15 cellular contexts compared by ENCODE assay signal in the genomic region with DNA sequence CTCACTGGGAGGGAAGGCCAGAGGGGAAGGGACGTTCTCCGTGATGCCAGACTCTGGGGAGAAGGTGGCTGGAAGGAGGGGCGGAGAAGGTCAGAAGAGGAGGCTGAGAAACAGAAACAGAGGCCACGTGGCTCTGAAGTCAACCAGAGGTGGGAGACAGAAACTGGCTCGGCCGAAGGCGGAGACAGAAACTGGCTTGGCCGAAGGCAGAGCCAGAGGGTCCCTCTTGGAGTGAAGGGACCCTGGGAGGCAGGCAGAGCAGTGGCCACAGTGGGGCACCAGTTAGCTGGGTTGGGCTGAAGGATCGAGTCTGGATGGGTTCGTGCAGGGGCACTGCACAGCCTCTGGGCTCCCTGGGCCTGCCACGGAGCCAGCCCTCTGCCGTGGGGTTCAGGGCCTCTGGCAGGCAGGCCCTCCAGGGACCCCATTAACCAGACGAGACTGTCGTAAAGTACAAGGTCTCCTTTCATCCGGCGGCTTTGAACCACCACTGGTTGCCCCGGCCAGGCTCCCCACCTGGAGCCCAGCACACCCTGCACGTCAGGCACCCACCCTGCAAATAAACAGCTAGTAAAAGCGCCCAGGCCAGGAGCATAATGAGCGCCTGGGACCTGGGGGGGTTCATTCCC.
DNase-seq lines count a peak whose midpoint lies in the region; TF ChIP-seq lines count a peak whose summit lies in the region.
"Had no signal": no experiment of that assay in that cellular context is flagged by ENCODE, and none has a peak within 500 bp of the region (broad histone marks: within the 10 kb centered on the region; RNA-seq: fewer than 3 reads in every experiment).

No MANE protein-coding gene starts in this region.

- H3K4me1 Mint-ChIP-seq in endodermal cell (no peaks in the 10 kb centered on the region), neural crest cell (peaks cover 5% of the 10 kb centered on the region)
- H3K4me1 Mint-ChIP-seq: activated naive CD4-positive, alpha-beta T cell treated with anti-CD3 and anti-CD28 coated beads, Interleukin-2, amount 10 ng/mL, durations not matched to agents 7 days and 5 days had no signal

- no peaks in the 10 kb centered on the region for H3K36me3 ChIP-seq in endodermal cell (ENCODE audit: control insufficient read depth, insufficient read depth, low read length)
- H3K36me3 ChIP-seq: thoracic aorta had no signal

- no peaks in the 10 kb centered on the region for H3K36me3 Mint-ChIP-seq in endodermal cell (ENCODE audit: low read depth)
- no peaks in the 10 kb centered on the region for H3K36me3 Mint-ChIP-seq in neural crest cell (ENCODE audit: low read depth)
- H3K36me3 Mint-ChIP-seq: activated naive CD4-positive, alpha-beta T cell treated with anti-CD3 and anti-CD28 coated beads, Interleukin-2, amount 10 ng/mL, durations not matched to agents 7 days and 5 days; natural killer cell treated with Interleukin-12 subunit alpha and Interleukin-12 subunit beta and Interleukin-15 and Interleukin-18, amount 100 ng/mL, for 72 hours had no signal

- no peak overlapping the region for H3K4me3 Mint-ChIP-seq in endodermal cell
- H3K4me3 Mint-ChIP-seq in neural crest cell, result no peak overlapping the region
- H3K4me3 Mint-ChIP-seq: activated naive CD4-positive, alpha-beta T cell treated with anti-CD3 and anti-CD28 coated beads, Interleukin-2, amount 10 ng/mL, durations not matched to agents 7 days and 5 days; natural killer cell treated with Interleukin-12 subunit alpha and Interleukin-12 subunit beta and Interleukin-15 and Interleukin-18, amount 100 ng/mL, for 72 hours had no signal

- TF ChIP-seq EP300 in Ishikawa (IDR thresholded peaks at IDR 0.05; ENCODE audit: borderline replicate concordance), result no peak

- H3K9ac ChIP-seq in endodermal cell (ENCODE audit: extremely low read depth, low read length, poor library complexity, severe bottlenecking), result no peak overlapping the region

- WGBS in endodermal cell (ENCODE audit: insufficient coverage in 1 of 2, insufficient read length in 1 of 2), 2 experiments, result 84 to 86% methylated on average over 13 to 20 of the region's 20 CpGs

- no peaks in the 10 kb centered on the region for H3K4me1 ChIP-seq in endodermal cell (ENCODE audit: control insufficient read depth, insufficient read depth, low read length)

- peak; percentile 14 for DNase-seq in D341Med (ENCODE audit: low spot score)
- DNase-seq in endodermal cell, result peak; percentile 83
- DNase-seq in neural crest cell (ENCODE audit: low read depth, low spot score), result no peak
- DNase-seq in superior temporal gyrus (ENCODE audit: extremely low spot score), result no peak
- DNase-seq in DMS153 treated with DMSO at 0.1 percent for 48 hours (lab: John Stamatoyannopoulos, UW; ENCODE audit: unreplicated experiment), result no peak
- no peak for DNase-seq in activated T-cell treated with anti-CD3 and anti-CD28 coated beads, Interleukin-2, amount 50 U/mL, for 1 hour
- no peak for DNase-seq in NCI-H748 treated with DMSO at 0.1 percent for 48 hours (lab: John Stamatoyannopoulos, UW)
- DNase-seq: activated CD4-positive, alpha-beta T cell treated with anti-CD3 and anti-CD28 coated beads, Interleukin-2, amount 50 U/mL, for 4 hours; activated naive CD4-positive, alpha-beta T cell treated with anti-CD3 and anti-CD28 coated beads, Interleukin-2, amount 10 ng/mL, durations not matched to agents 7 days and 5 days; Calu3; KBM-7; NCI-H1694 had no signal

- no peaks in the 10 kb centered on the region for H3K27me3 Mint-ChIP-seq in endodermal cell (ENCODE audit: insufficient read depth)
- no peaks in the 10 kb centered on the region for H3K27me3 Mint-ChIP-seq in neural crest cell (ENCODE audit: low read depth)
- H3K27me3 Mint-ChIP-seq: activated naive CD4-positive, alpha-beta T cell treated with anti-CD3 and anti-CD28 coated beads, Interleukin-2, amount 10 ng/mL, durations not matched to agents 7 days and 5 days had no signal

- H3K9me3 Mint-ChIP-seq in endodermal cell (no peaks in the 10 kb centered on the region), neural crest cell (no peaks in the 10 kb centered on the region)
- H3K9me3 Mint-ChIP-seq: activated naive CD4-positive, alpha-beta T cell treated with anti-CD3 and anti-CD28 coated beads, Interleukin-2, amount 10 ng/mL, durations not matched to agents 7 days and 5 days; natural killer cell treated with Interleukin-12 subunit alpha and Interleukin-12 subunit beta and Interleukin-15 and Interleukin-18, amount 100 ng/mL, for 72 hours had no signal

- no peak overlapping the region for H3K4me3 ChIP-seq in endodermal cell (ENCODE audit: low read length)
- H3K4me3 ChIP-seq: thoracic aorta had no signal

- H3K27me3 ChIP-seq in endodermal cell (ENCODE audit: control insufficient read depth, insufficient read depth, low read length, poor library complexity, severe bottlenecking), result no peaks in the 10 kb centered on the region

- peak; percentile 36; the same call in 1 of the 2 replicates for TF ChIP-seq RAD21 in Ishikawa (IDR thresholded peaks at IDR 0.05; ENCODE audit: low read depth)

- TF ChIP-seq CTCF in endodermal cell (conservative IDR thresholded peaks at IDR 0.05) (peak; percentile 71), neural crest cell (conservative IDR thresholded peaks at IDR 0.05) (no peak)

- H3K27ac Mint-ChIP-seq in endodermal cell (peak overlapping the region; percentile 3), neural crest cell (ENCODE audit: unreplicated experiment) (peak overlapping the region; percentile 88)
- H3K27ac Mint-ChIP-seq: activated naive CD4-positive, alpha-beta T cell treated with anti-CD3 and anti-CD28 coated beads, Interleukin-2, amount 10 ng/mL, durations not matched to agents 7 days and 5 days; natural killer cell treated with Interleukin-12 subunit alpha and Interleukin-12 subunit beta and Interleukin-15 and Interleukin-18, amount 100 ng/mL, for 72 hours had no signal

- H3K27ac ChIP-seq in endodermal cell (ENCODE audit: low read depth, low read length), result no peak overlapping the region
- H3K27ac ChIP-seq: thoracic aorta had no signal

- no peaks in the 10 kb centered on the region for H3K9me3 ChIP-seq in endodermal cell (ENCODE audit: control insufficient read depth, low read length)
- H3K9me3 ChIP-seq: thoracic aorta had no signal

TF ChIP-seq in Ishikawa, 13 proteins besides CTCF, POLR2A, EP300 and RAD21:
- TF ChIP-seq CEBPB (IDR thresholded peaks at IDR 0.05), result no peak
- TF ChIP-seq TCF12 (IDR thresholded peaks at IDR 0.05; ENCODE audit: low read depth), result no peak
- no peak for TF ChIP-seq EGR1 (IDR thresholded peaks at IDR 0.05)
- TF ChIP-seq FOXM1 (IDR thresholded peaks at IDR 0.05; ENCODE audit: borderline replicate concordance, low read depth), result no peak
- TF ChIP-seq, protein P1, sequence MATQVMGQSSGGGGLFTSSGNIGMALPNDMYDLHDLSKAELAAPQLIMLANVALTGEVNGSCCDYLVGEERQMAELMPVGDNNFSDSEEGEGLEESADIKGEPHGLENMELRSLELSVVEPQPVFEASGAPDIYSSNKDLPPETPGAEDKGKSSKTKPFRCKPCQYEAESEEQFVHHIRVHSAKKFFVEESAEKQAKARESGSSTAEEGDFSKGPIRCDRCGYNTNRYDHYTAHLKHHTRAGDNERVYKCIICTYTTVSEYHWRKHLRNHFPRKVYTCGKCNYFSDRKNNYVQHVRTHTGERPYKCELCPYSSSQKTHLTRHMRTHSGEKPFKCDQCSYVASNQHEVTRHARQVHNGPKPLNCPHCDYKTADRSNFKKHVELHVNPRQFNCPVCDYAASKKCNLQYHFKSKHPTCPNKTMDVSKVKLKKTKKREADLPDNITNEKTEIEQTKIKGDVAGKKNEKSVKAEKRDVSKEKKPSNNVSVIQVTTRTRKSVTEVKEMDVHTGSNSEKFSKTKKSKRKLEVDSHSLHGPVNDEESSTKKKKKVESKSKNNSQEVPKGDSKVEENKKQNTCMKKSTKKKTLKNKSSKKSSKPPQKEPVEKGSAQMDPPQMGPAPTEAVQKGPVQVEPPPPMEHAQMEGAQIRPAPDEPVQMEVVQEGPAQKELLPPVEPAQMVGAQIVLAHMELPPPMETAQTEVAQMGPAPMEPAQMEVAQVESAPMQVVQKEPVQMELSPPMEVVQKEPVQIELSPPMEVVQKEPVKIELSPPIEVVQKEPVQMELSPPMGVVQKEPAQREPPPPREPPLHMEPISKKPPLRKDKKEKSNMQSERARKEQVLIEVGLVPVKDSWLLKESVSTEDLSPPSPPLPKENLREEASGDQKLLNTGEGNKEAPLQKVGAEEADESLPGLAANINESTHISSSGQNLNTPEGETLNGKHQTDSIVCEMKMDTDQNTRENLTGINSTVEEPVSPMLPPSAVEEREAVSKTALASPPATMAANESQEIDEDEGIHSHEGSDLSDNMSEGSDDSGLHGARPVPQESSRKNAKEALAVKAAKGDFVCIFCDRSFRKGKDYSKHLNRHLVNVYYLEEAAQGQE (IDR thresholded peaks at IDR 0.05; ENCODE audit: low read depth), result no peak
- TF ChIP-seq, protein P2, sequence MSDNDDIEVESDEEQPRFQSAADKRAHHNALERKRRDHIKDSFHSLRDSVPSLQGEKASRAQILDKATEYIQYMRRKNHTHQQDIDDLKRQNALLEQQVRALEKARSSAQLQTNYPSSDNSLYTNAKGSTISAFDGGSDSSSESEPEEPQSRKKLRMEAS (IDR thresholded peaks at IDR 0.05), result no peak
- TF ChIP-seq TAF1 (IDR thresholded peaks at IDR 0.05; ENCODE audit: low read depth), result no peak
- TF ChIP-seq NFIC (IDR thresholded peaks at IDR 0.05), result no peak
- TF ChIP-seq TEAD4 (IDR thresholded peaks at IDR 0.05), result no peak
- TF ChIP-seq ZBTB7A (IDR thresholded peaks at IDR 0.05; ENCODE audit: low read depth), result no peak

Comparison
In these comparisons a context has a peak if more than half of its experiments do, and no peak if none do; other contexts are left out.
1. DNase-seq: peak in D341Med (single experiment) and endodermal cell (single experiment); none in neural crest cell (single experiment), superior temporal gyrus (single experiment), DMS153 treated with DMSO at 0.1 percent for 48 hours (single experiment), activated T-cell treated with anti-CD3 and anti-CD28 coated beads, Interleukin-2, amount 50 U/mL, for 1 hour (single experiment) and NCI-H748 treated with DMSO at 0.1 percent for 48 hours (single experiment).